ENCODE assay signal across 8 cellular contexts in the genomic region with DNA sequence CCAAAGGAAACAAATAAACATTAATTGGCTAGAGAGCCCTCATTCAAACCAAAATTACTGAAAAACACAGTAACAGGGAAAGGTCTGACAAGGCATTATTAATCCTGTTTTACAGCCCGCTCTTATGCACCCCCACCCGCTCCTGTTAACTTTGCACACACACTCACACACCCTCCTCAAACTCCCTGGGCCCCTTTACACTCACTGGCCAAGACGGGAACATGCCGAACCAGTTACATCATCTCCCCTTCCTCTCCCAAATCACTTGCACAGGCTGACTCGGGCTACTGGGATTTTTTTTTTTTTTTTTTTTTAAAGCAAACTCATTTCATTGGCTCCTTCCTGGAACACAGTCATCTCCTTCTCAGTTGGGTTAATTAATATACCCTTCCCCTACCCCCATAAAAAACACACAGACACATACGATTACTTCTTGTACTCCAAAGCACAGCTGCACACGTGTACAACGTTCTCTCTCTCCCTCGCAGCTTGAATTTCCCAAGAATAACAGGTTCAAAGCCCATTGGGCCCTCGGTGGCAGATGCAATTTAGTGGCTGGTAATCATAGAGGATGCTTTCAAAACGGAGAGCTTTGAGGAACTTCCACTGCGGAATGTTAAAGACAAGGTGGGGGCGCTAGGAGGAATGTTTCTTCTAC. TPM values are rescaled to one million over a fixed set of nuclear protein-coding genes. Genes with fewer than 3 reads are reported as not detected.
DNase-seq lines count a peak whose midpoint lies in the region; ATAC-seq and TF ChIP-seq lines count a peak whose summit lies in the region.

No MANE protein-coding gene starts in this region.

- peaks cover 3% of the 10 kb centered on the region for H3K4me1 ChIP-seq in HEK293 (ENCODE audit: control insufficient read depth, insufficient read depth, low read length)
- peaks cover 28% of the 10 kb centered on the region for H3K4me1 ChIP-seq in psoas muscle

- POLR2A ChIA-PET in HEK293 (lab: Yijun Ruan, JAX) = no interaction called here
- POLR2A ChIA-PET in RWPE1 (lab: Yijun Ruan, JAX; ENCODE audit: low non-redundant PET) = no interaction called here

- no peak overlapping the region for H3K4me3 ChIP-seq in HEK293 (ENCODE audit: low read depth, low read length)
- H3K4me3 ChIP-seq in psoas muscle = peak overlapping the region; percentile 5

- no peaks in the 10 kb centered on the region for H3K9me3 ChIP-seq in HEK293 (ENCODE audit: control insufficient read depth, insufficient read depth, low read depth, low read length)
- no peaks in the 10 kb centered on the region for H3K9me3 ChIP-seq in psoas muscle

- peak overlapping the region; percentile 47; the same call in 1 of the 2 replicates for H3K27ac ChIP-seq in HEK293 (ENCODE audit: extremely low read depth, low read depth, low read length)
- H3K27ac ChIP-seq in RWPE1 = peak overlapping the region; percentile 62
- peak overlapping the region; percentile 66 for H3K27ac ChIP-seq in psoas muscle

- 20 to 25% (median 22%) methylated on average over 13 of the region's 13 CpGs for WGBS in psoas muscle, 3 donors

- no peak for TF ChIP-seq CTCF in HEK293 (tag by site-specific recombination; IDR thresholded peaks at IDR 0.05)
- TF ChIP-seq CTCF in RWPE1 (conservative IDR thresholded peaks at IDR 0.05; ENCODE audit: low read depth) = no peak
- TF ChIP-seq CTCF in psoas muscle (IDR thresholded peaks at IDR 0.05) = no peak

- H3K36me3 ChIP-seq in HEK293 (ENCODE audit: control insufficient read depth in 2 of 2, insufficient read depth in 1 of 2, low read length in 2 of 2) = no peaks in the 10 kb centered on the region
- H3K36me3 ChIP-seq in psoas muscle (ENCODE audit: insufficient read depth in 1 of 2, low read depth in 1 of 2) = no peaks in the 10 kb centered on the region

- peak; percentile 82 to 94 (median 92) for ATAC-seq in psoas muscle
- no peak for ATAC-seq in GM21360 (IDR thresholded peaks at IDR 0.05; ENCODE audit: unreplicated experiment)

- no peaks in the 10 kb centered on the region for H3K27me3 ChIP-seq in psoas muscle (ENCODE audit: insufficient read depth in 3 of 3, low read length in 2 of 3)

- CTCF ChIA-PET in HEK293 (lab: Yijun Ruan, JAX) = interaction anchor here (0.6 to 0.7 kb wide), 2 partner anchors 88 to 704 kb away, joined by 3 to 4 read pairs; no protein-coding TSS in a partner anchor
- CTCF ChIA-PET in RWPE1 (lab: Yijun Ruan, JAX) = interaction anchor here (0.6 to 0.7 kb wide), 2 partner anchors 9 to 210 kb away, joined by 3 read pairs; no protein-coding TSS in a partner anchor

- peak; percentile 77 for DNase-seq in RWPE1 (ENCODE audit: low spot score)
- DNase-seq in glomerular endothelial cell (ENCODE audit: extremely low read depth, low read depth, low spot score) = peak; percentile 77
- DNase-seq in psoas muscle = peak; percentile 63 to 81
- no peak for DNase-seq in stimulated activated CD4-positive, alpha-beta T cell treated with anti-CD3 and anti-CD28 coated beads, Interleukin-4, amount 100 ng/mL, for 4 hours
- no peak for DNase-seq in epidermal melanocyte (ENCODE audit: insufficient read length, low spot score)
- no peak for DNase-seq in stimulated activated CD8-positive, alpha-beta memory T cell treated with anti-CD3 and anti-CD28 coated beads, Interleukin-4, amount 100 ng/mL, for 48 hours

- intact Hi-C loops in psoas muscle (cut with DNase I) = no loop called here

TF ChIP-seq in HEK293, 187 proteins besides CTCF, POLR2A, EP300 and RAD21 (continues in another document):
- TF ChIP-seq, protein P1, sequence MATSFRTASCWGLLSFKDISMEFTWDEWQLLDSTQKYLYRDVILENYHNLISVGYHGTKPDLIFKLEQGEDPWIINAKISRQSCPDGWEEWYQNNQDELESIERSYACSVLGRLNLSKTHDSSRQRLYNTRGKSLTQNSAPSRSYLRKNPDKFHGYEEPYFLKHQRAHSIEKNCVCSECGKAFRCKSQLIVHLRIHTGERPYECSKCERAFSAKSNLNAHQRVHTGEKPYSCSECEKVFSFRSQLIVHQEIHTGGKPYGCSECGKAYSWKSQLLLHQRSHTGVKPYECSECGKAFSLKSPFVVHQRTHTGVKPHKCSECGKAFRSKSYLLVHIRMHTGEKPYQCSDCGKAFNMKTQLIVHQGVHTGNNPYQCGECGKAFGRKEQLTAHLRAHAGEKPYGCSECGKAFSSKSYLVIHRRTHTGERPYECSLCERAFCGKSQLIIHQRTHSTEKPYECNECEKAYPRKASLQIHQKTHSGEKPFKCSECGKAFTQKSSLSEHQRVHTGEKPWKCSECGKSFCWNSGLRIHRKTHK (tag by site-specific recombination; IDR thresholded peaks at IDR 0.05) = no peak
- TF ChIP-seq ZNF248 (tag by site-specific recombination; IDR thresholded peaks at IDR 0.05) = no peak
- TF ChIP-seq, protein P2, sequence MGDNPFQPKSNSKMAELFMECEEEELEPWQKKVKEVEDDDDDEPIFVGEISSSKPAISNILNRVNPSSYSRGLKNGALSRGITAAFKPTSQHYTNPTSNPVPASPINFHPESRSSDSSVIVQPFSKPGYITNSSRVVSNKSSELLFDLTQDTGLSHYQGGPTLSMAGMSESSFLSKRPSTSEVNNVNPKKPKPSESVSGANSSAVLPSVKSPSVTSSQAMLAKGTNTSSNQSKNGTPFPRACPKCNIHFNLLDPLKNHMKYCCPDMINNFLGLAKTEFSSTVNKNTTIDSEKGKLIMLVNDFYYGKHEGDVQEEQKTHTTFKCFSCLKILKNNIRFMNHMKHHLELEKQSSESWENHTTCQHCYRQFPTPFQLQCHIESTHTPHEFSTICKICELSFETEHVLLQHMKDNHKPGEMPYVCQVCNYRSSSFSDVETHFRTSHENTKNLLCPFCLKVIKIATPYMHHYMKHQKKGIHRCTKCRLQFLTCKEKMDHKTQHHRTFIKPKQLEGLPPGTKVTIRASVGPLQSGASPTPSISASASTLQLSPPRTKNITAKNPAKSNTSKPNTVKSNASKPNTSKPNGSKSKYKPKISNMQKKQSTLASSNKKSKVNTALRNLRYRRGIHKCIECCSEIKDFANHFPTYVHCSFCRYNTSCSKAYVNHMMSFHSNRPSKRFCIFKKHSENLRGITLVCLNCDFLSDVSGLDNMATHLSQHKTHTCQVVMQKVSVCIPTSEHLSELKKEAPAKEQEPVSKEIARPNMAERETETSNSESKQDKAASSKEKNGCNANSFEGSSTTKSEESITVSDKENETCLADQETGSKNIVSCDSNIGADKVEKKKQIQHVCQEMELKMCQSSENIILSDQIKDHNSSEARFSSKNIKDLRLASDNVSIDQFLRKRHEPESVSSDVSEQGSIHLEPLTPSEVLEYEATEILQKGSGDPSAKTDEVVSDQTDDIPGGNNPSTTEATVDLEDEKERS (tag by site-specific recombination; IDR thresholded peaks at IDR 0.05) = no peak
- TF ChIP-seq ZNF221 (tag by site-specific recombination; IDR thresholded peaks at IDR 0.05; ENCODE audit: borderline replicate concordance) = no peak
- peak; percentile 71 for TF ChIP-seq ZNF629 (tag by site-specific recombination; IDR thresholded peaks at IDR 0.05)
- TF ChIP-seq, protein P3, sequence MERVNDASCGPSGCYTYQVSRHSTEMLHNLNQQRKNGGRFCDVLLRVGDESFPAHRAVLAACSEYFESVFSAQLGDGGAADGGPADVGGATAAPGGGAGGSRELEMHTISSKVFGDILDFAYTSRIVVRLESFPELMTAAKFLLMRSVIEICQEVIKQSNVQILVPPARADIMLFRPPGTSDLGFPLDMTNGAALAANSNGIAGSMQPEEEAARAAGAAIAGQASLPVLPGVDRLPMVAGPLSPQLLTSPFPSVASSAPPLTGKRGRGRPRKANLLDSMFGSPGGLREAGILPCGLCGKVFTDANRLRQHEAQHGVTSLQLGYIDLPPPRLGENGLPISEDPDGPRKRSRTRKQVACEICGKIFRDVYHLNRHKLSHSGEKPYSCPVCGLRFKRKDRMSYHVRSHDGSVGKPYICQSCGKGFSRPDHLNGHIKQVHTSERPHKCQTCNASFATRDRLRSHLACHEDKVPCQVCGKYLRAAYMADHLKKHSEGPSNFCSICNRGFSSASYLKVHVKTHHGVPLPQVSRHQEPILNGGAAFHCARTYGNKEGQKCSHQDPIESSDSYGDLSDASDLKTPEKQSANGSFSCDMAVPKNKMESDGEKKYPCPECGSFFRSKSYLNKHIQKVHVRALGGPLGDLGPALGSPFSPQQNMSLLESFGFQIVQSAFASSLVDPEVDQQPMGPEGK (tag by site-specific recombination; IDR thresholded peaks at IDR 0.05) = peak; percentile 79; the same call in 1 of the 2 replicates
- TF ChIP-seq ZNF274 (IDR thresholded peaks at IDR 0.05; ENCODE audit: low read length) = no peak
- TF ChIP-seq ZNF274 (tag by site-specific recombination; IDR thresholded peaks at IDR 0.05; ENCODE audit: borderline replicate concordance) = no peak
- 0 out of 2 replicates have a peak, but pooled peaks have one; percentile 13 for TF ChIP-seq MZF1 (tag by site-specific recombination; IDR thresholded peaks at IDR 0.05; ENCODE audit: borderline replicate concordance)
- no peak for TF ChIP-seq ZNF184 (tag by site-specific recombination; IDR thresholded peaks at IDR 0.05)
- no peak for TF ChIP-seq ZNF404 (tag by site-specific recombination; IDR thresholded peaks at IDR 0.05)
- TF ChIP-seq TCF7L2 (IDR thresholded peaks at IDR 0.05; ENCODE audit: borderline replicate concordance, low read depth, low read length) = no peak
- no peak for TF ChIP-seq SALL2 (tag by site-specific recombination; IDR thresholded peaks at IDR 0.05; ENCODE audit: borderline replicate concordance)

RNA-seq across cellular contexts. Expression of a gene that starts 31.8 kb away (rescaled TPM):
- total RNA-seq in glomerular endothelial cell (24.2 and 30.6 TPM in 2 replicates), psoas muscle (10 to 100 TPM in 2 of 4 donors, 1 to 10 TPM in 2; 5.4 to 13.5 (median 11.1) TPM)
- 1 to 10 TPM; 1.1 to 2.7 (median 2.4) TPM for polyA plus RNA-seq in psoas muscle

Comparison
In these comparisons a context has a peak if more than half of its experiments do, and no peak if none do; other contexts are left out.
1. DNase-seq: peak in RWPE1 (single experiment), glomerular endothelial cell (single experiment) and psoas muscle (2 of 2); none in stimulated activated CD4-positive, alpha-beta T cell treated with anti-CD3 and anti-CD28 coated beads, Interleukin-4, amount 100 ng/mL, for 4 hours (0 of 2), epidermal melanocyte (single experiment) and stimulated activated CD8-positive, alpha-beta memory T cell treated with anti-CD3 and anti-CD28 coated beads, Interleukin-4, amount 100 ng/mL, for 48 hours (single experiment).
2. Peak in every context shown above with its lines, with median percentiles within 50 percentile points of each other: H3K27ac ChIP-seq.